10 cellular contexts compared by ENCODE assay signal in the genomic region with DNA sequence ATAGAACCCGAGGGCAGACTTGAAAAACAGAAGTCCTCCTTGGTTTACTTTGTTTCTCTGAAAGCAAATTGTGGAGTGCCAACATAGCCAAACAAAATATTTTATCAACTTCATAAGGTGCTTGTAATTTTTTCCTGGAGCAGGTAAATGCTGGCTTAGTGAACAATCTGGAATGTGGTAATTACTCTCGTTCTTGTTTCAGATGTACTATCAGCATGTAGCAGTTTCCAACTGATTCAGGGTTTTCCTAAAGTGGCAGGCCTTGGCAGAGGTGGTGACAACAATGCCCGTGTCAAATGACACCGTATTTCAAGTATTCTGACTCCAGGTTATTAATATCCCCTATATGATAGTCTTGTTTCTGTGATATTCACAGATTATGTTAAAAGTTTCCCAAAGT. TPM values are rescaled to one million over a fixed set of nuclear protein-coding genes. Genes with fewer than 3 reads are reported as not detected.
DNase-seq lines count a peak whose midpoint lies in the region; ATAC-seq and TF ChIP-seq lines count a peak whose summit lies in the region.
"Had no signal": no experiment of that assay in that cellular context is flagged by ENCODE, and none has a peak within 500 bp of the region (broad histone marks: within the 10 kb centered on the region; RNA-seq: fewer than 3 reads in every experiment).

No MANE protein-coding gene starts in this region.

- peak overlapping the region; percentile 89 for H3K4me2 ChIP-seq in SK-N-SH

- POLR2A ChIA-PET in SK-N-SH (lab: Yijun Ruan, JAX), result no interaction called here

- H4K20me1 ChIP-seq in SK-N-SH (ENCODE audit: insufficient read depth), result no peaks in the 10 kb centered on the region

- DNase-seq in SK-N-SH (no peak), substantia nigra (lab: John Stamatoyannopoulos, UW) (no peak), nucleus accumbens (lab: John Stamatoyannopoulos, UW) (no peak)

- H2AFZ ChIP-seq in SK-N-SH (ENCODE audit: low read depth), result peak overlapping the region; percentile 72; the same call in 1 of the 2 replicates

- H3K36me3 ChIP-seq in SK-N-SH (replicated peaks in 1 of 2; ENCODE audit: control insufficient read depth in 1 of 2, insufficient read depth in 2 of 2, low read length in 1 of 2), result peaks cover 0 to under 1% of the 10 kb centered on the region in 2 experiments
- no peaks in the 10 kb centered on the region for H3K36me3 ChIP-seq in liver (ENCODE audit: control insufficient read depth in 4 of 4, insufficient read depth in 3 of 4, low read depth in 1 of 4, low read length in 3 of 4)

- no peaks in the 10 kb centered on the region for H3K9me3 ChIP-seq in SK-N-SH
- H3K9me3 ChIP-seq in liver (ENCODE audit: control insufficient read depth in 4 of 4, low read length in 3 of 4), result no peaks in the 10 kb centered on the region

- H3K4me3 ChIP-seq in SK-N-SH (ENCODE audit: low read depth in 2 of 2, low read length in 1 of 2) (peak overlapping the region; percentile 67 to 90), liver (ENCODE audit: low read depth in 1 of 3, low read length in 3 of 3) (peak overlapping the region in 2 of 3 donors; percentile 39 to 77)

- H3K27ac ChIP-seq in SK-N-SH (ENCODE audit: low read depth in 2 of 2, low read length in 1 of 2), result peak overlapping the region; percentile 86 to 94
- H3K27ac ChIP-seq in angular gyrus (ENCODE audit: low read depth, low read length), result peak overlapping the region; percentile 2
- peak overlapping the region; percentile 96 to 98 for H3K27ac ChIP-seq in liver (ENCODE audit: low read depth in 1 of 2, low read length in 2 of 2)
- peak overlapping the region; percentile 98 for H3K27ac ChIP-seq in substantia nigra (ENCODE audit: low read depth, low read length, poor library complexity, severe bottlenecking)

- TF ChIP-seq EP300 in SK-N-SH (IDR thresholded peaks at IDR 0.05; ENCODE audit: borderline replicate concordance in 1 of 2, low read depth in 1 of 2, low read length in 1 of 2), result no peak

- no peak for ATAC-seq in SK-N-SH treated with all-trans-retinoic acid at 6 μM for 48 hours
- no peak for ATAC-seq in GM18873 (IDR thresholded peaks at IDR 0.05; ENCODE audit: low FRiP score, unreplicated experiment)
- no peak for ATAC-seq in HG03460 (IDR thresholded peaks at IDR 0.05; ENCODE audit: unreplicated experiment)

- peak overlapping the region; percentile 86 for H3K9ac ChIP-seq in SK-N-SH
- peak overlapping the region; percentile 6 to 93 for H3K9ac ChIP-seq in liver (ENCODE audit: low read depth in 1 of 2, low read length in 2 of 2)

- H3K9me2 ChIP-seq in SK-N-SH, result no peaks in the 10 kb centered on the region

- WGBS in SK-N-SH (ENCODE audit: low lambda C conversion rate), result 56% methylated on average over 4 of the region's 4 CpGs
- 25% methylated on average over 4 of the region's 4 CpGs for WGBS in liver

- H3K27me3 ChIP-seq in SK-N-SH (ENCODE audit: insufficient read depth), result no peaks in the 10 kb centered on the region
- H3K27me3 ChIP-seq in liver (ENCODE audit: control insufficient read depth in 4 of 4, insufficient read depth in 4 of 4, low read length in 3 of 4), result no peaks in the 10 kb centered on the region

- no peak for TF ChIP-seq CTCF in SK-N-SH (IDR thresholded peaks at IDR 0.05)
- no peak for TF ChIP-seq CTCF in liver (IDR thresholded peaks at IDR 0.05; ENCODE audit: low read depth, low read length, missing input control)

- H3K79me2 ChIP-seq in SK-N-SH (ENCODE audit: insufficient read depth), result peaks cover 42% of the 10 kb centered on the region

- H3K4me1 ChIP-seq in SK-N-SH (ENCODE audit: control insufficient read depth in 1 of 2, insufficient read depth in 2 of 2, low read depth in 1 of 2, low read length in 1 of 2) (peaks cover 4 to 14% of the 10 kb centered on the region in 2 experiments; a peak in 3 of 4 replicates), liver (ENCODE audit: control insufficient read depth in 4 of 4, insufficient read depth in 4 of 4, low read length in 3 of 4) (peaks cover 0 to 23% (median 6%) of the 10 kb centered on the region in 4 donors)

- no peaks in the 10 kb centered on the region for H3F3A ChIP-seq in SK-N-SH (replicated peaks; ENCODE audit: insufficient read depth)

- CTCF ChIA-PET in SK-N-SH (lab: Yijun Ruan, JAX), result no interaction called here

- TF ChIP-seq RAD21 in SK-N-SH (IDR thresholded peaks at IDR 0.05; ENCODE audit: low read length) (no peak), liver (IDR thresholded peaks at IDR 0.05) (no peak)

TF ChIP-seq in SK-N-SH, 30 proteins besides CTCF, POLR2A, EP300 and RAD21:
- TF ChIP-seq, protein P1, sequence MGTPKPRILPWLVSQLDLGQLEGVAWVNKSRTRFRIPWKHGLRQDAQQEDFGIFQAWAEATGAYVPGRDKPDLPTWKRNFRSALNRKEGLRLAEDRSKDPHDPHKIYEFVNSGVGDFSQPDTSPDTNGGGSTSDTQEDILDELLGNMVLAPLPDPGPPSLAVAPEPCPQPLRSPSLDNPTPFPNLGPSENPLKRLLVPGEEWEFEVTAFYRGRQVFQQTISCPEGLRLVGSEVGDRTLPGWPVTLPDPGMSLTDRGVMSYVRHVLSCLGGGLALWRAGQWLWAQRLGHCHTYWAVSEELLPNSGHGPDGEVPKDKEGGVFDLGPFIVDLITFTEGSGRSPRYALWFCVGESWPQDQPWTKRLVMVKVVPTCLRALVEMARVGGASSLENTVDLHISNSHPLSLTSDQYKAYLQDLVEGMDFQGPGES (IDR thresholded peaks at IDR 0.05; ENCODE audit: low read depth, low read length), result no peak
- no peak for TF ChIP-seq GATA2 (CRISPR knock-in tag; IDR thresholded peaks at IDR 0.05)
- TF ChIP-seq FOXM1 (IDR thresholded peaks at IDR 0.05; ENCODE audit: low read depth), result no peak
- no peak for TF ChIP-seq SIN3A (IDR thresholded peaks at IDR 0.05; ENCODE audit: borderline replicate concordance, low read depth, low read length)
- no peak for TF ChIP-seq YY1 (IDR thresholded peaks at IDR 0.05; ENCODE audit: low read depth)
- TF ChIP-seq FOXJ3 (CRISPR knock-in tag; IDR thresholded peaks at IDR 0.05), result no peak
- TF ChIP-seq ELF1 (IDR thresholded peaks at IDR 0.05), result no peak
- TF ChIP-seq FOSL2 (IDR thresholded peaks at IDR 0.05; ENCODE audit: borderline replicate concordance, low read depth), result no peak
- no peak for TF ChIP-seq TEAD4 (IDR thresholded peaks at IDR 0.05; ENCODE audit: borderline replicate concordance, insufficient read depth)
TF ChIP-seq in SK-N-SH: peak in this region for 0.

TF ChIP-seq in SK-N-SH treated with all-trans-retinoic acid at 6 μM for 48 hours, 23 proteins besides CTCF, POLR2A, EP300 and RAD21 (continues in another document):
- TF ChIP-seq BACH2 (CRISPR knock-in tag; IDR thresholded peaks at IDR 0.05; ENCODE audit: borderline replicate concordance) (no peak), ZFP3 (CRISPR knock-in tag; IDR thresholded peaks at IDR 0.05) (no peak), ZC3H10 (CRISPR knock-in tag; IDR thresholded peaks at IDR 0.05) (no peak), RARB (CRISPR knock-in tag; IDR thresholded peaks at IDR 0.05) (no peak), ZFP30 (CRISPR knock-in tag; IDR thresholded peaks at IDR 0.05) (no peak)
- TF ChIP-seq, protein P2, sequence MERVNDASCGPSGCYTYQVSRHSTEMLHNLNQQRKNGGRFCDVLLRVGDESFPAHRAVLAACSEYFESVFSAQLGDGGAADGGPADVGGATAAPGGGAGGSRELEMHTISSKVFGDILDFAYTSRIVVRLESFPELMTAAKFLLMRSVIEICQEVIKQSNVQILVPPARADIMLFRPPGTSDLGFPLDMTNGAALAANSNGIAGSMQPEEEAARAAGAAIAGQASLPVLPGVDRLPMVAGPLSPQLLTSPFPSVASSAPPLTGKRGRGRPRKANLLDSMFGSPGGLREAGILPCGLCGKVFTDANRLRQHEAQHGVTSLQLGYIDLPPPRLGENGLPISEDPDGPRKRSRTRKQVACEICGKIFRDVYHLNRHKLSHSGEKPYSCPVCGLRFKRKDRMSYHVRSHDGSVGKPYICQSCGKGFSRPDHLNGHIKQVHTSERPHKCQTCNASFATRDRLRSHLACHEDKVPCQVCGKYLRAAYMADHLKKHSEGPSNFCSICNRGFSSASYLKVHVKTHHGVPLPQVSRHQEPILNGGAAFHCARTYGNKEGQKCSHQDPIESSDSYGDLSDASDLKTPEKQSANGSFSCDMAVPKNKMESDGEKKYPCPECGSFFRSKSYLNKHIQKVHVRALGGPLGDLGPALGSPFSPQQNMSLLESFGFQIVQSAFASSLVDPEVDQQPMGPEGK (CRISPR knock-in tag; IDR thresholded peaks at IDR 0.05; ENCODE audit: borderline replicate concordance), result no peak

TF ChIP-seq in liver, 16 proteins besides CTCF, POLR2A, EP300 and RAD21 (continues in another document):
- no peak for TF ChIP-seq TAF1 (conservative IDR thresholded peaks at IDR 0.05)
- TF ChIP-seq, protein P3, sequence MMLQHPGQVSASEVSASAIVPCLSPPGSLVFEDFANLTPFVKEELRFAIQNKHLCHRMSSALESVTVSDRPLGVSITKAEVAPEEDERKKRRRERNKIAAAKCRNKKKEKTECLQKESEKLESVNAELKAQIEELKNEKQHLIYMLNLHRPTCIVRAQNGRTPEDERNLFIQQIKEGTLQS (IDR thresholded peaks at IDR 0.05), result no peak
- no peak for TF ChIP-seq SP1 (IDR thresholded peaks at IDR 0.05)
- TF ChIP-seq, protein P4, sequence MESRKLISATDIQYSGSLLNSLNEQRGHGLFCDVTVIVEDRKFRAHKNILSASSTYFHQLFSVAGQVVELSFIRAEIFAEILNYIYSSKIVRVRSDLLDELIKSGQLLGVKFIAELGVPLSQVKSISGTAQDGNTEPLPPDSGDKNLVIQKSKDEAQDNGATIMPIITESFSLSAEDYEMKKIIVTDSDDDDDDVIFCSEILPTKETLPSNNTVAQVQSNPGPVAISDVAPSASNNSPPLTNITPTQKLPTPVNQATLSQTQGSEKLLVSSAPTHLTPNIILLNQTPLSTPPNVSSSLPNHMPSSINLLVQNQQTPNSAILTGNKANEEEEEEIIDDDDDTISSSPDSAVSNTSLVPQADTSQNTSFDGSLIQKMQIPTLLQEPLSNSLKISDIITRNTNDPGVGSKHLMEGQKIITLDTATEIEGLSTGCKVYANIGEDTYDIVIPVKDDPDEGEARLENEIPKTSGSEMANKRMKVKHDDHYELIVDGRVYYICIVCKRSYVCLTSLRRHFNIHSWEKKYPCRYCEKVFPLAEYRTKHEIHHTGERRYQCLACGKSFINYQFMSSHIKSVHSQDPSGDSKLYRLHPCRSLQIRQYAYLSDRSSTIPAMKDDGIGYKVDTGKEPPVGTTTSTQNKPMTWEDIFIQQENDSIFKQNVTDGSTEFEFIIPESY (IDR thresholded peaks at IDR 0.05), result no peak

RNA-seq across cellular contexts. Expression of a gene that starts 1.2 kb away (rescaled TPM):
- polyA plus RNA-seq in SK-N-SH (2012; rRNA removed) (4.0 and 6.1 TPM in 2 replicates), liver (1 to 10 TPM; 2.8 to 9.2 TPM)
- polyA plus RNA-seq in SK-N-SH (2012; cell fraction: cytosol; rRNA removed), result 5.6 and 6.2 TPM in 2 replicates
- 4.6 and 12.0 TPM in 2 replicates for polyA plus RNA-seq in SK-N-SH (2012; cell fraction: nucleus; rRNA removed)
- 10 to 100 TPM in 1 of 2 donors, 1 to 10 TPM in 1; 8.0 to 14.1 TPM for total RNA-seq in liver

RNA-seq across cellular contexts. Expression of a gene that starts 42.4 kb away (rescaled TPM):
- 0.90 and 1.2 TPM in 2 replicates for polyA plus RNA-seq in SK-N-SH (2012; rRNA removed)
- 1.1 TPM in 2 replicates for polyA plus RNA-seq in SK-N-SH (2012; cell fraction: cytosol; rRNA removed)
- polyA plus RNA-seq in SK-N-SH (2012; cell fraction: nucleus; rRNA removed), result 0.63 and 1.0 TPM in 2 replicates
- total RNA-seq in liver, result 1 to 10 TPM in 1 of 2 donors, under 1 TPM in 1; 0.79 to 1.1 TPM
- under 1 TPM; 0.36 to 0.72 TPM for polyA plus RNA-seq in liver

RNA-seq across cellular contexts. Expression of a gene that starts 47.9 kb away (rescaled TPM):
- polyA plus RNA-seq in SK-N-SH (2012; rRNA removed) (not detected in 2 replicates), liver (not detected)
- not detected in 2 replicates for polyA plus RNA-seq in SK-N-SH (2012; cell fraction: cytosol; rRNA removed)
- not detected in 2 replicates for polyA plus RNA-seq in SK-N-SH (2012; cell fraction: nucleus; rRNA removed)
- total RNA-seq in liver, result not detected
- total RNA-seq: H4 had no signal
- polyA plus RNA-seq: AG04450 had no signal

Comparison
In these comparisons a context has a peak if more than half of its experiments do, and no peak if none do; other contexts are left out.
1. H3K27ac ChIP-seq: peak in every context shown above with its lines; median percentile 98 in substantia nigra; 97 in liver; 90 in SK-N-SH; 2 in angular gyrus.